Comparison of ENCODE assay signal across 1 cellular context in genomic region chr1:114352797-114353196, GRCh38.
TF ChIP-seq lines count a peak whose summit lies in the region.

No MANE protein-coding gene starts in this region.

TF ChIP-seq in K562, 482 proteins besides CTCF, POLR2A, EP300 and RAD21 (continued from another document):
- no peak for TF ChIP-seq MCM5 (IDR thresholded peaks at IDR 0.05; ENCODE audit: low read depth)
- no peak for TF ChIP-seq HINFP (tag; conservative IDR thresholded peaks at IDR 0.05; ENCODE audit: low read depth)
